Comparison of ENCODE assay signal across 26 cellular contexts in genomic region chr2:110934948-110935347, GRCh38.
A peak's percentile ranks its signal among the peaks of the same experiment; 100 is the strongest.
DNase-seq lines count a peak whose midpoint lies in the region; ATAC-seq, FAIRE-seq and TF ChIP-seq lines count a peak whose summit lies in the region.
"Had no signal": no experiment of that assay in that cellular context is flagged by ENCODE, and none has a peak within 500 bp of the region (broad histone marks: within the 10 kb centered on the region; RNA-seq: fewer than 3 reads in every experiment).

No MANE protein-coding gene starts in this region.

- no peak overlapping the region for H3K9ac ChIP-seq in HepG2 (ENCODE audit: insufficient read depth, low read depth, low read length)
- H3K9ac ChIP-seq: BLaER1 had no signal

- BruUV-seq in HepG2 (replicated peaks; lab: Mats Ljungman, UMichigan), result no TSS peak

- no peak for TF ChIP-seq RAD21 in HepG2 (CRISPR knock-in tag; IDR thresholded peaks at IDR 0.05)

- intact Hi-C loops in HepG2 (cut with micrococcal nuclease; ENCODE audit: unreplicated experiment), result no loop called here
- intact Hi-C loops in right lobe of liver (cut with DNase I), result no loop called here
- intact Hi-C loops in esophagus muscularis mucosa (cut with DNase I), result no loop called here
- intact Hi-C loops in upper lobe of right lung (cut with DNase I), result no loop called here
- intact Hi-C loops in CD14-positive monocyte (cut with micrococcal nuclease), result no loop called here

- H3K4me2 ChIP-seq in HepG2 (ENCODE audit: low read depth, low read length), result no peak overlapping the region
- H3K4me2 ChIP-seq: BLaER1, GM23338 had no signal

- no peak for TF ChIP-seq CTCF in HepG2 (CRISPR knock-in tag; IDR thresholded peaks at IDR 0.05)
- no peak for TF ChIP-seq CTCF in right lobe of liver (IDR thresholded peaks at IDR 0.05)
- no peak for TF ChIP-seq CTCF in esophagus muscularis mucosa (IDR thresholded peaks at IDR 0.05)
- TF ChIP-seq CTCF in upper lobe of right lung (IDR thresholded peaks at IDR 0.05), result no peak
- no peak for TF ChIP-seq CTCF in CD14-positive monocyte (IDR thresholded peaks at IDR 0.05)
- no peak for TF ChIP-seq CTCF in endothelial cell (IDR thresholded peaks at IDR 0.05; ENCODE audit: unreplicated experiment)

- peaks cover 0 to 2% of the 10 kb centered on the region in 2 experiments; a peak in 2 of 5 replicates for H3K27me3 ChIP-seq in HepG2 (ENCODE audit: control insufficient read depth in 1 of 2, insufficient read depth in 2 of 2, low read length in 2 of 2)
- no peaks in the 10 kb centered on the region for H3K27me3 ChIP-seq in right lobe of liver
- H3K27me3 ChIP-seq in esophagus muscularis mucosa, result no peaks in the 10 kb centered on the region
- H3K27me3 ChIP-seq in upper lobe of right lung, result no peaks in the 10 kb centered on the region
- H3K27me3 ChIP-seq: BLaER1 had no signal

- WGBS in HepG2 (ENCODE audit: low lambda C conversion rate), result 57% methylated on average over 6 of the region's 6 CpGs
- no CpG with 5 or more reads among the region's 6 CpGs for WGBS in right lobe of liver (ENCODE audit: insufficient coverage, low coverage, low lambda C conversion rate, missing lambda C conversion rate)
- 88% methylated on average over 4 of the region's 6 CpGs for WGBS in esophagus muscularis mucosa

- no peaks in the 10 kb centered on the region for H3K4me1 Mint-ChIP-seq in CD14-positive monocyte
- H3K4me1 Mint-ChIP-seq in endothelial cell (ENCODE audit: unreplicated experiment), result peaks cover 5% of the 10 kb centered on the region
- H3K4me1 Mint-ChIP-seq: B cell; CD8-positive, alpha-beta memory T cell; GM23338; H9 had no signal

- no peaks in the 10 kb centered on the region for H3K36me3 ChIP-seq in HepG2 (replicated peaks in 1 of 2; ENCODE audit: control insufficient read depth in 1 of 2, insufficient read depth in 2 of 2, low read length in 2 of 2)
- no peaks in the 10 kb centered on the region for H3K36me3 ChIP-seq in right lobe of liver
- H3K36me3 ChIP-seq in esophagus muscularis mucosa, result no peaks in the 10 kb centered on the region
- no peaks in the 10 kb centered on the region for H3K36me3 ChIP-seq in upper lobe of right lung
- H3K36me3 ChIP-seq: BLaER1 had no signal

- DNase-seq in NK-92 treated with Interleukin-12 subunit alpha and Interleukin-12 subunit beta, amount 100 ng/mL, for 24 hours (lab: John Stamatoyannopoulos, UW), result peak; percentile 13
- no peak for DNase-seq in NK-92 (lab: John Stamatoyannopoulos, UW; ENCODE audit: unreplicated experiment)
- DNase-seq in HepG2 (ENCODE audit: low spot score), result no peak
- DNase-seq in right lobe of liver, result no peak
- peak; percentile 70 for DNase-seq in esophagus muscularis mucosa (ENCODE audit: extremely low spot score)
- no peak for DNase-seq in upper lobe of right lung
- DNase-seq in CD14-positive monocyte (ENCODE audit: low spot score), result no peak
- DNase-seq in endothelial cell (ENCODE audit: low spot score), result no peak
- DNase-seq: CD4-positive, alpha-beta T cell; CD8-positive, alpha-beta memory T cell; DMS 273 treated with DMSO at 0.1 percent for 48 hours; DMS79; EL; GDM1; H9; HFFc6 had no signal

- H3K4me3 Mint-ChIP-seq in CD14-positive monocyte (no peak overlapping the region), endothelial cell (ENCODE audit: unreplicated experiment) (no peak overlapping the region)
- H3K4me3 Mint-ChIP-seq: B cell; CD4-positive, alpha-beta T cell; CD8-positive, alpha-beta memory T cell; GM23338; H9; HFFc6 had no signal

- no peak overlapping the region for H3K4me3 ChIP-seq in HepG2 (replicated peaks in 1 of 3; ENCODE audit: insufficient read depth in 1 of 3, low read depth in 2 of 3, low read length in 3 of 3)
- no peak overlapping the region for H3K4me3 ChIP-seq in right lobe of liver
- no peak overlapping the region for H3K4me3 ChIP-seq in esophagus muscularis mucosa
- no peak overlapping the region for H3K4me3 ChIP-seq in upper lobe of right lung
- H3K4me3 ChIP-seq: BLaER1, GM12878, GM23338 had no signal

- H3K9me3 Mint-ChIP-seq in CD14-positive monocyte (peaks cover 5 to 14% (median 12%) of the 10 kb centered on the region in 7 donors), endothelial cell (ENCODE audit: unreplicated experiment) (peaks cover 7% of the 10 kb centered on the region)

- POLR2A ChIA-PET in HepG2 (lab: Yijun Ruan, JAX), result no interaction called here

- CTCF ChIA-PET in HepG2 (lab: Yijun Ruan, JAX; ENCODE audit: low intra/inter-chr PET ratio, low total read pairs), result no interaction called here

- TF ChIP-seq POLR2A in HepG2 (IDR thresholded peaks at IDR 0.05; ENCODE audit: insufficient read depth in 1 of 2, low read depth in 2 of 2, low read length in 2 of 2), result no peak
- TF ChIP-seq POLR2A in right lobe of liver (IDR thresholded peaks at IDR 0.05), result no peak
- TF ChIP-seq POLR2A in esophagus muscularis mucosa (IDR thresholded peaks at IDR 0.05; ENCODE audit: low read depth), result no peak

- no peak for FAIRE-seq in HepG2 (lab: Jason Lieb, UNC)
- FAIRE-seq: A204.1, D721Med, GM12878, GM18507 had no signal

- peaks cover 0 to 7% (median 2%) of the 10 kb centered on the region in 3 donors for H3K27me3 Mint-ChIP-seq in CD14-positive monocyte (ENCODE audit: low read depth in 3 of 3)
- peaks cover 3% of the 10 kb centered on the region for H3K27me3 Mint-ChIP-seq in endothelial cell (ENCODE audit: unreplicated experiment)
- H3K27me3 Mint-ChIP-seq: B cell; CD4-positive, alpha-beta T cell had no signal

- no peak overlapping the region for H2AFZ ChIP-seq in HepG2 (ENCODE audit: low read length)
- H2AFZ ChIP-seq: GM23338 had no signal

- ATAC-seq in HepG2, result no peak; the same call in 2 of the 3 replicates
- ATAC-seq in right lobe of liver, result no peak
- peak; percentile 32 for ATAC-seq in upper lobe of right lung
- ATAC-seq: GM12878, GM23338, HCT116 had no signal

- H3K79me2 ChIP-seq in HepG2 (ENCODE audit: insufficient read depth, low read length), result no peaks in the 10 kb centered on the region

- H3K27ac Mint-ChIP-seq in CD14-positive monocyte (no peak overlapping the region), endothelial cell (ENCODE audit: unreplicated experiment) (no peak overlapping the region)
- H3K27ac Mint-ChIP-seq: B cell; CD4-positive, alpha-beta T cell; GM23338; HFFc6 had no signal

- H3K27ac ChIP-seq in HepG2 (ENCODE audit: extremely low read length, insufficient read depth, low read length) (no peak overlapping the region), right lobe of liver (no peak overlapping the region), esophagus muscularis mucosa (replicated peaks in 1 of 4) (no peak overlapping the region), upper lobe of right lung (no peak overlapping the region)
- H3K27ac ChIP-seq: 22Rv1, BLaER1, C4-2B had no signal

- no peak for TF ChIP-seq EP300 in HepG2 (IDR thresholded peaks at IDR 0.05; ENCODE audit: low read depth in 2 of 2, low read length in 2 of 2)
- TF ChIP-seq EP300 in HepG2 (CRISPR knock-in tag; IDR thresholded peaks at IDR 0.05; ENCODE audit: borderline replicate concordance), result no peak
- no peak for TF ChIP-seq EP300 in esophagus muscularis mucosa (IDR thresholded peaks at IDR 0.05)

- H4K20me1 ChIP-seq in HepG2 (ENCODE audit: insufficient read depth, low read length), result no peaks in the 10 kb centered on the region
- H4K20me1 ChIP-seq: BLaER1 had no signal

- H3K9me3 ChIP-seq in HepG2 (ENCODE audit: low read length), result peaks cover 8% of the 10 kb centered on the region
- no peaks in the 10 kb centered on the region for H3K9me3 ChIP-seq in right lobe of liver
- H3K9me3 ChIP-seq in esophagus muscularis mucosa, result no peaks in the 10 kb centered on the region
- no peaks in the 10 kb centered on the region for H3K9me3 ChIP-seq in upper lobe of right lung

- no peaks in the 10 kb centered on the region for H3K4me1 ChIP-seq in HepG2 (ENCODE audit: insufficient read depth, low read length)
- no peaks in the 10 kb centered on the region for H3K4me1 ChIP-seq in right lobe of liver
- peaks cover 0 to 7% (median 0%) of the 10 kb centered on the region in 4 donors for H3K4me1 ChIP-seq in esophagus muscularis mucosa
- peaks cover 5% of the 10 kb centered on the region for H3K4me1 ChIP-seq in upper lobe of right lung

- in situ Hi-C loops in HepG2 (cut with HindIII; ENCODE audit: extremely low pct_ligation_motif_present, low pct_unique_long_range_greater_than_20kb), result no loop called here

- no peaks in the 10 kb centered on the region for H3K36me3 Mint-ChIP-seq in CD14-positive monocyte
- no peaks in the 10 kb centered on the region for H3K36me3 Mint-ChIP-seq in endothelial cell (ENCODE audit: low read depth, unreplicated experiment)

TF ChIP-seq in HepG2, 621 proteins besides CTCF, POLR2A, EP300 and RAD21:
- TF ChIP-seq ZNF577 (CRISPR knock-in tag; IDR thresholded peaks at IDR 0.05; ENCODE audit: borderline replicate concordance, low read depth), result no peak
- no peak for TF ChIP-seq ZNF414 (CRISPR knock-in tag; IDR thresholded peaks at IDR 0.05)
- no peak for TF ChIP-seq KAT8 (CRISPR knock-in tag; IDR thresholded peaks at IDR 0.05)
- TF ChIP-seq FOSL2 (CRISPR knock-in tag; IDR thresholded peaks at IDR 0.05), result peak; percentile 30; the same call in 1 of the 2 replicates

Comparison
In these comparisons a context has a peak if more than half of its experiments do, and no peak if none do; other contexts are left out.
1. DNase-seq: peak in NK-92 treated with Interleukin-12 subunit alpha and Interleukin-12 subunit beta, amount 100 ng/mL, for 24 hours (single experiment) and esophagus muscularis mucosa (single experiment); none in NK-92 (single experiment), HepG2 (single experiment), right lobe of liver (0 of 3), upper lobe of right lung (single experiment), CD14-positive monocyte (single experiment) and endothelial cell (single experiment).